Comparison of ENCODE assay signal across 1 cellular context in the genomic region with DNA sequence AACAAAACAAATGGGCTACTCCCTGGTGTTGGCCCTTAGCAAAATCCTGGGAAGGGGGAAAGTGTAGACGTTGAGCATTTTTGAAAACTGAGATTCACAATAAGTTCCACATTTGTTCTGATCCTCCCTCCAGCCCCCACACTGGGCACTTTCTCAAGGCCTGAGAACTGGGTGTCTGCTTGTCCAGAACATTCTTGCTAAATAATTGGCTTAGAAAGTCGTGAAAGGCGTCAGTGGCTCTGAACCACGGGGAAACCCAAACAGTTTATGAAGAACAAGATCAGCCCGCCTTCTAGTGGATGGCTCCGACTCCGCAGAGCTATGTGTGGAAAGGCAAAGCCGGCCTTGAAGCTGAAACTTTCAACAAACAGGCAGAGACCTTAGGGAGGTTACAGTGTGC.
TF ChIP-seq lines count a peak whose summit lies in the region.

No MANE protein-coding gene starts in this region.

TF ChIP-seq in H1, 55 proteins besides CTCF, POLR2A, EP300 and RAD21:
- TF ChIP-seq SIX5 (IDR thresholded peaks at IDR 0.05; ENCODE audit: low read depth, low read length) = no peak
- no peak for TF ChIP-seq BRCA1 (IDR thresholded peaks at IDR 0.05; ENCODE audit: low read depth, low read length)
- no peak for TF ChIP-seq YY1 (IDR thresholded peaks at IDR 0.05; ENCODE audit: low read depth, low read length)
- TF ChIP-seq SP2 (IDR thresholded peaks at IDR 0.05; ENCODE audit: low read length) = no peak
- no peak for TF ChIP-seq SRF (IDR thresholded peaks at IDR 0.05; ENCODE audit: low read depth, low read length)
- TF ChIP-seq NRF1 (IDR thresholded peaks at IDR 0.05; ENCODE audit: low read depth, low read length) = no peak
- no peak for TF ChIP-seq EZH2 (IDR thresholded peaks at IDR 0.05; ENCODE audit: low read depth, low read length, severe bottlenecking)
- no peak for TF ChIP-seq SAP30 (IDR thresholded peaks at IDR 0.05; ENCODE audit: insufficient read depth, insufficient replicate concordance, low read length)
- no peak for TF ChIP-seq RXRA (IDR thresholded peaks at IDR 0.05; ENCODE audit: insufficient read depth, low read depth, low read length)
- TF ChIP-seq EGR1 (IDR thresholded peaks at IDR 0.05; ENCODE audit: borderline replicate concordance, low read depth, low read length) = no peak
- TF ChIP-seq TAF1 (IDR thresholded peaks at IDR 0.05; ENCODE audit: low read depth, low read length) = no peak
- TF ChIP-seq TAF7 (optimal IDR thresholded peaks at IDR 0.05; ENCODE audit: borderline replicate concordance, low read depth, low read length) = no peak
- TF ChIP-seq CTBP2 (IDR thresholded peaks at IDR 0.05; ENCODE audit: borderline replicate concordance, insufficient read depth, insufficient read length, low read length) = no peak
- no peak for TF ChIP-seq TBP (IDR thresholded peaks at IDR 0.05; ENCODE audit: low read depth, low read length)
